ENCODE assay signal across 8 cellular contexts in genomic region chr17:29292992-29293889, GRCh38. TPM values are rescaled to one million over a fixed set of nuclear protein-coding genes. Genes with fewer than 3 reads are reported as not detected.
DNase-seq lines count a peak whose midpoint lies in the region; ATAC-seq, FAIRE-seq and TF ChIP-seq lines count a peak whose summit lies in the region.

No MANE protein-coding gene starts in this region.

- ATAC-seq in GM21381 (IDR thresholded peaks at IDR 0.05; ENCODE audit: unreplicated experiment) (peak; percentile 23), activated B cell treated with CpG ODN at 0.5 μM for 24 hours (ENCODE audit: low read depth) (peak; percentile 23), GM19452 (IDR thresholded peaks at IDR 0.05; ENCODE audit: unreplicated experiment) (no peak)

- TF ChIP-seq CTCF in CD14-positive monocyte (IDR thresholded peaks at IDR 0.05) (no peak), activated B cell treated with CpG ODN at 0.5 μM for 24 hours (IDR thresholded peaks at IDR 0.05) (no peak), keratinocyte (optimal IDR thresholded peaks at IDR 0.05 in 1 of 3, IDR thresholded peaks at IDR 0.05 in 1 of 3, conservative IDR thresholded peaks at IDR 0.05 in 1 of 3; ENCODE audit: extremely low read depth in 1 of 3, insufficient read depth in 2 of 3, low read length in 3 of 3) (no peak)

- H3K36me3 Mint-ChIP-seq in CD14-positive monocyte = peaks cover 15 to 20% of the 10 kb centered on the region in 2 donors
- H3K36me3 Mint-ChIP-seq in activated B cell treated with CpG ODN at 0.5 μM for 24 hours (ENCODE audit: low read depth) = peaks cover 32% of the 10 kb centered on the region

- peaks cover 3% of the 10 kb centered on the region for H3K9me1 ChIP-seq in keratinocyte (ENCODE audit: control insufficient read depth, extremely low read depth, insufficient read depth, low read length)

- H3K4me3 Mint-ChIP-seq in CD14-positive monocyte = peak overlapping the region; percentile 100
- H3K4me3 Mint-ChIP-seq in activated B cell treated with CpG ODN at 0.5 μM for 24 hours = peak overlapping the region; percentile 100

- dilution Hi-C loops in keratinocyte (cut with MboI; ENCODE audit: extremely low pct_ligation_motif_present, low sequenced_read_pairs) = no loop called here

- peaks cover 20% of the 10 kb centered on the region for H3K4me1 ChIP-seq in keratinocyte (ENCODE audit: control insufficient read depth, extremely low read depth, insufficient read depth, low read length)

- peaks cover 55% of the 10 kb centered on the region for H3K79me2 ChIP-seq in keratinocyte (ENCODE audit: control insufficient read depth, insufficient read depth, low read length)

- CTCF ChIA-PET in activated B cell treated with CpG ODN at 0.5 μM for 24 hours (lab: Charles Lee) = interaction anchor here (1.0 to 1.2 kb wide), 4 partner anchors 77 to 176 kb away, joined by 3 read pairs; partner anchors contain the start of gene TAOK1

- intact Hi-C loops in CD14-positive monocyte (cut with micrococcal nuclease) (loop anchor here (5.0 kb wide), 2 partner anchors 36 to 151 kb away; no protein-coding TSS in a partner anchor), activated B cell treated with CpG ODN at 0.5 μM for 24 hours (cut with micrococcal nuclease) (loop anchor here (2.0 to 5.0 kb wide), 5 partner anchors 74 to 696 kb away; partner anchors contain the start of genes ABHD15, SPAG5, SSH2 and TP53I13)

- peaks cover 2 to 3% of the 10 kb centered on the region in 2 experiments for H3K36me3 ChIP-seq in keratinocyte (ENCODE audit: control insufficient read depth in 2 of 2, extremely low read depth in 1 of 2, insufficient read depth in 2 of 2, low read length in 2 of 2)

- H3K27me3 Mint-ChIP-seq in CD14-positive monocyte (ENCODE audit: low read depth in 3 of 3) (peaks cover 0 to 7% (median 0%) of the 10 kb centered on the region in 3 donors), activated B cell treated with CpG ODN at 0.5 μM for 24 hours (no peaks in the 10 kb centered on the region)

- peak overlapping the region; percentile 85 to 98 (median 98) for H3K4me3 ChIP-seq in keratinocyte (ENCODE audit: control insufficient read depth in 2 of 3, extremely low read depth in 1 of 3, insufficient read depth in 2 of 3, low read depth in 1 of 3, low read length in 3 of 3)

- H3K27ac Mint-ChIP-seq in CD14-positive monocyte (peak overlapping the region; percentile 99 to 100 (median 99)), activated B cell treated with CpG ODN at 0.5 μM for 24 hours (peak overlapping the region; percentile 100)

- H3K9me3 Mint-ChIP-seq in CD14-positive monocyte (peaks cover 0 to 2% (median 0%) of the 10 kb centered on the region in 7 donors), activated B cell treated with CpG ODN at 0.5 μM for 24 hours (no peaks in the 10 kb centered on the region)

- no peaks in the 10 kb centered on the region for H3K9me3 ChIP-seq in keratinocyte (ENCODE audit: control insufficient read depth, low read depth, low read length)

- FAIRE-seq in keratinocyte (lab: Jason Lieb, UNC) = no peak

- peak; percentile 61 for DNase-seq in CD14-positive monocyte (ENCODE audit: low spot score)
- DNase-seq in NCI-H1105 (lab: John Stamatoyannopoulos, UW) = peak; percentile 50
- DNase-seq in activated B cell treated with CpG ODN at 0.5 μM for 24 hours = peak; percentile 57
- peak in 50 of 61 donors; percentile 4 to 82 (median 48) for DNase-seq in caudate nucleus (lab: John Stamatoyannopoulos, UW)
- DNase-seq in keratinocyte (ENCODE audit: low read depth, low spot score) = no peak
- peak in 2 of 3 donors; percentile 44 to 61 for DNase-seq in stimulated activated CD4-positive, alpha-beta T cell treated with anti-CD3 and anti-CD28 coated beads, Interleukin-12 subunit alpha, Interleukin-12 subunit beta, amount 100 ng/mL, for 48 hours (ENCODE audit: low read depth in 2 of 3, low spot score in 1 of 3)

- H3K4me2 ChIP-seq in keratinocyte (ENCODE audit: control insufficient read depth, extremely low read depth, insufficient read depth, low read depth, low read length) = peak overlapping the region; percentile 89

- peak overlapping the region; percentile 90 for H3K9ac ChIP-seq in keratinocyte (ENCODE audit: control insufficient read depth, extremely low read depth, insufficient read depth, low read length)

- H4K20me1 ChIP-seq in keratinocyte (ENCODE audit: control insufficient read depth, extremely low read depth, insufficient read depth, low read length) = peaks cover 26% of the 10 kb centered on the region

- no peak overlapping the region for H2AFZ ChIP-seq in keratinocyte (ENCODE audit: control insufficient read depth, low read length)

- POLR2A ChIA-PET in activated B cell treated with CpG ODN at 0.5 μM for 24 hours (lab: Charles Lee) = interaction anchor here (0.6 to 3.8 kb wide), 30 partner anchors 10 to 1527 kb away, joined by 3 to 25 read pairs (median 5); partner anchors contain the start of genes MYO18A, NEK8, PHF12 and PROCA1

- peak overlapping the region; percentile 99 for H3K27ac ChIP-seq in caudate nucleus (ENCODE audit: low read depth, low read length)
- peak overlapping the region; percentile 90 for H3K27ac ChIP-seq in keratinocyte (ENCODE audit: control insufficient read depth, insufficient read depth, low read length)

- peaks cover 42% of the 10 kb centered on the region for H3K4me1 Mint-ChIP-seq in CD14-positive monocyte
- H3K4me1 Mint-ChIP-seq in activated B cell treated with CpG ODN at 0.5 μM for 24 hours = peaks cover 52% of the 10 kb centered on the region

- no peaks in the 10 kb centered on the region for H3K27me3 ChIP-seq in keratinocyte (ENCODE audit: control insufficient read depth, extremely low read depth, insufficient read depth, low read length)

RNA-seq across cellular contexts. Expression of gene NUFIP2, which starts 0.7 kb away (rescaled TPM):
- polyA plus RNA-seq in CD14-positive monocyte = 10 to 100 TPM in 1 of 2 donors, 1 to 10 TPM in 1; 8.7 to 13.7 TPM
- 61.0 and 61.8 TPM in 2 replicates for total RNA-seq in activated B cell treated with CpG ODN at 0.5 μM for 24 hours
- polyA plus RNA-seq in keratinocyte = 9.9 to 22.0 TPM (median 16.5 TPM) in 3 replicates
- polyA plus RNA-seq in keratinocyte (2011; ENCODE audit: low read depth) = 16.5 TPM
- polyA plus RNA-seq in keratinocyte (2011; cell fraction: cytosol; rRNA removed) = 7.3 and 12.7 TPM in 2 replicates
- polyA plus RNA-seq in keratinocyte (2011; cell fraction: nucleus; rRNA removed) = 37.4 and 48.3 TPM in 2 replicates
- polyA plus RNA-seq in keratinocyte (2012; ENCODE audit: low replicate concordance) = 17.9 and 19.3 TPM in 2 replicates
- polyA minus RNA-seq in keratinocyte = 11.3 to 24.4 TPM (median 22.9 TPM) in 3 replicates
- 19.8 TPM for polyA minus RNA-seq in keratinocyte (2011; cell fraction: cytosol; rRNA and poly(A)+ RNA removed)
- 31.8 and 66.1 TPM in 2 replicates for polyA minus RNA-seq in keratinocyte (2011; cell fraction: nucleus; rRNA and poly(A)+ RNA removed)

RNA-seq across cellular contexts. Expression of gene CRYBA1, which starts 46.6 kb away (rescaled TPM):
- polyA plus RNA-seq in CD14-positive monocyte (not detected), keratinocyte (not detected in 3 replicates)
- total RNA-seq in activated B cell treated with CpG ODN at 0.5 μM for 24 hours = not detected in 2 replicates
- polyA plus RNA-seq in keratinocyte (2011; ENCODE audit: low read depth) = not detected
- polyA plus RNA-seq in keratinocyte (2011; cell fraction: cytosol; rRNA removed) = not detected in 2 replicates
- polyA plus RNA-seq in keratinocyte (2011; cell fraction: nucleus; rRNA removed) = not detected in 2 replicates
- polyA plus RNA-seq in keratinocyte (2012; ENCODE audit: low replicate concordance) = not detected in 2 replicates
- not detected in 3 replicates for polyA minus RNA-seq in keratinocyte
- polyA minus RNA-seq in keratinocyte (2011; cell fraction: cytosol; rRNA and poly(A)+ RNA removed) = not detected
- not detected in 2 replicates for polyA minus RNA-seq in keratinocyte (2011; cell fraction: nucleus; rRNA and poly(A)+ RNA removed)
